Comparison of ENCODE assay signal across 1 cellular context in genomic region chr10:117148284-117148683, GRCh38.
TF ChIP-seq lines count a peak whose summit lies in the region.

No MANE protein-coding gene starts in this region.

TF ChIP-seq in HEK293, 187 proteins besides CTCF, POLR2A, EP300 and RAD21 (continued from another document and continues in another):
- no peak for TF ChIP-seq ZFP3 (tag by site-specific recombination; IDR thresholded peaks at IDR 0.05; ENCODE audit: low read depth)
- TF ChIP-seq ZNF248 (tag by site-specific recombination; IDR thresholded peaks at IDR 0.05): no peak
- TF ChIP-seq ZSCAN4 (tag by site-specific recombination; IDR thresholded peaks at IDR 0.05): peak; percentile 17; the same call in 1 of the 2 replicates
- no peak for TF ChIP-seq HOXA7 (CRISPR knock-in tag; IDR thresholded peaks at IDR 0.05; ENCODE audit: borderline replicate concordance)
- no peak for TF ChIP-seq AEBP2 (tag by site-specific recombination; IDR thresholded peaks at IDR 0.05; ENCODE audit: borderline replicate concordance)
- TF ChIP-seq ZNF530 (tag by site-specific recombination; IDR thresholded peaks at IDR 0.05; ENCODE audit: low read depth): no peak
- TF ChIP-seq ZEB2 (tag by site-specific recombination; IDR thresholded peaks at IDR 0.05): peak; percentile 79
- TF ChIP-seq ZNF560 (tag by site-specific recombination; IDR thresholded peaks at IDR 0.05; ENCODE audit: borderline replicate concordance): no peak
- 0 out of 2 replicates have a peak, but pooled peaks have one; percentile 35 for TF ChIP-seq ZNF10 (tag by site-specific recombination; IDR thresholded peaks at IDR 0.05)
- TF ChIP-seq ZNF707 (tag by site-specific recombination; IDR thresholded peaks at IDR 0.05): no peak
- TF ChIP-seq ZNF585B (tag by site-specific recombination; IDR thresholded peaks at IDR 0.05): no peak
- no peak for TF ChIP-seq ZNF426 (tag by site-specific recombination; IDR thresholded peaks at IDR 0.05)
- peak; percentile 85 for TF ChIP-seq ZNF24 (tag by site-specific recombination; IDR thresholded peaks at IDR 0.05)
- TF ChIP-seq, protein P1, sequence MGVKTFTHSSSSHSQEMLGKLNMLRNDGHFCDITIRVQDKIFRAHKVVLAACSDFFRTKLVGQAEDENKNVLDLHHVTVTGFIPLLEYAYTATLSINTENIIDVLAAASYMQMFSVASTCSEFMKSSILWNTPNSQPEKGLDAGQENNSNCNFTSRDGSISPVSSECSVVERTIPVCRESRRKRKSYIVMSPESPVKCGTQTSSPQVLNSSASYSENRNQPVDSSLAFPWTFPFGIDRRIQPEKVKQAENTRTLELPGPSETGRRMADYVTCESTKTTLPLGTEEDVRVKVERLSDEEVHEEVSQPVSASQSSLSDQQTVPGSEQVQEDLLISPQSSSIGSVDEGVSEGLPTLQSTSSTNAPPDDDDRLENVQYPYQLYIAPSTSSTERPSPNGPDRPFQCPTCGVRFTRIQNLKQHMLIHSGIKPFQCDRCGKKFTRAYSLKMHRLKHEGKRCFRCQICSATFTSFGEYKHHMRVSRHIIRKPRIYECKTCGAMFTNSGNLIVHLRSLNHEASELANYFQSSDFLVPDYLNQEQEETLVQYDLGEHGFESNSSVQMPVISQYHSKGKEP (tag by site-specific recombination; IDR thresholded peaks at IDR 0.05): peak; percentile 82
- TF ChIP-seq ZNF132 (tag by site-specific recombination; IDR thresholded peaks at IDR 0.05; ENCODE audit: borderline replicate concordance): 0 out of 2 replicates have a peak, but pooled peaks have one; percentile 18
- TF ChIP-seq ZNF654 (tag by site-specific recombination; IDR thresholded peaks at IDR 0.05; ENCODE audit: low read depth): peak; percentile 11; the same call in 1 of the 2 replicates
- no peak for TF ChIP-seq YY2 (tag by site-specific recombination; IDR thresholded peaks at IDR 0.05)
- peak; percentile 38; the same call in 1 of the 2 replicates for TF ChIP-seq ZBTB21 (tag by site-specific recombination; IDR thresholded peaks at IDR 0.05)
- TF ChIP-seq, protein P2, sequence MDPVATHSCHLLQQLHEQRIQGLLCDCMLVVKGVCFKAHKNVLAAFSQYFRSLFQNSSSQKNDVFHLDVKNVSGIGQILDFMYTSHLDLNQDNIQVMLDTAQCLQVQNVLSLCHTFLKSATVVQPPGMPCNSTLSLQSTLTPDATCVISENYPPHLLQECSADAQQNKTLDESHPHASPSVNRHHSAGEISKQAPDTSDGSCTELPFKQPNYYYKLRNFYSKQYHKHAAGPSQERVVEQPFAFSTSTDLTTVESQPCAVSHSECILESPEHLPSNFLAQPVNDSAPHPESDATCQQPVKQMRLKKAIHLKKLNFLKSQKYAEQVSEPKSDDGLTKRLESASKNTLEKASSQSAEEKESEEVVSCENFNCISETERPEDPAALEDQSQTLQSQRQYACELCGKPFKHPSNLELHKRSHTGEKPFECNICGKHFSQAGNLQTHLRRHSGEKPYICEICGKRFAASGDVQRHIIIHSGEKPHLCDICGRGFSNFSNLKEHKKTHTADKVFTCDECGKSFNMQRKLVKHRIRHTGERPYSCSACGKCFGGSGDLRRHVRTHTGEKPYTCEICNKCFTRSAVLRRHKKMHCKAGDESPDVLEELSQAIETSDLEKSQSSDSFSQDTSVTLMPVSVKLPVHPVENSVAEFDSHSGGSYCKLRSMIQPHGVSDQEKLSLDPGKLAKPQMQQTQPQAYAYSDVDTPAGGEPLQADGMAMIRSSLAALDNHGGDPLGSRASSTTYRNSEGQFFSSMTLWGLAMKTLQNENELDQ (tag by site-specific recombination; IDR thresholded peaks at IDR 0.05; ENCODE audit: low read depth): no peak
- TF ChIP-seq ZIC2 (tag by site-specific recombination; IDR thresholded peaks at IDR 0.05): no peak
- TF ChIP-seq GLIS1 (tag by site-specific recombination; IDR thresholded peaks at IDR 0.05): peak; percentile 32; the same call in 1 of the 2 replicates
- no peak for TF ChIP-seq ZNF239 (tag by site-specific recombination; IDR thresholded peaks at IDR 0.05)
- TF ChIP-seq ZSCAN23 (tag by site-specific recombination; IDR thresholded peaks at IDR 0.05): peak; percentile 64; the same call in 1 of the 2 replicates
- no peak for TF ChIP-seq ZNF354C (tag by site-specific recombination; IDR thresholded peaks at IDR 0.05; ENCODE audit: borderline replicate concordance, low read depth)
- peak; percentile 82 for TF ChIP-seq ZNF600 (tag by site-specific recombination; IDR thresholded peaks at IDR 0.05)
- no peak for TF ChIP-seq ZNF792 (tag by site-specific recombination; IDR thresholded peaks at IDR 0.05)
- TF ChIP-seq ZNF561 (tag by site-specific recombination; IDR thresholded peaks at IDR 0.05; ENCODE audit: borderline replicate concordance): 0 out of 2 replicates have a peak, but pooled peaks have one; percentile 70
- TF ChIP-seq ZNF623 (tag by site-specific recombination; IDR thresholded peaks at IDR 0.05): 0 out of 2 replicates have a peak, but pooled peaks have one; percentile 12
- no peak for TF ChIP-seq ZNF112 (tag by site-specific recombination; IDR thresholded peaks at IDR 0.05)
- no peak for TF ChIP-seq ZNF416 (tag by site-specific recombination; IDR thresholded peaks at IDR 0.05)
- peak; percentile 95 for TF ChIP-seq TSHZ1 (tag by site-specific recombination; IDR thresholded peaks at IDR 0.05; ENCODE audit: borderline replicate concordance)
- TF ChIP-seq ZNF837 (tag by site-specific recombination; IDR thresholded peaks at IDR 0.05): no peak
- peak; percentile 82 for TF ChIP-seq ZNF2 (tag by site-specific recombination; IDR thresholded peaks at IDR 0.05)
- peak; percentile 95 for TF ChIP-seq BCL11B (tag by site-specific recombination; IDR thresholded peaks at IDR 0.05; ENCODE audit: low read depth)
- TF ChIP-seq ZNF596 (tag by site-specific recombination; IDR thresholded peaks at IDR 0.05): peak; percentile 11; the same call in 1 of the 2 replicates
- no peak for TF ChIP-seq SP3 (tag by site-specific recombination; IDR thresholded peaks at IDR 0.05)
- TF ChIP-seq ZBTB8A (tag by site-specific recombination; IDR thresholded peaks at IDR 0.05): no peak; the same call in 1 of the 2 replicates
- no peak for TF ChIP-seq PBX3 (CRISPR knock-in tag; IDR thresholded peaks at IDR 0.05)
- TF ChIP-seq PRDM10 (tag by site-specific recombination; IDR thresholded peaks at IDR 0.05): peak; percentile 35; the same call in 1 of the 2 replicates
- 0 out of 2 replicates have a peak, but pooled peaks have one; percentile 22 for TF ChIP-seq YY1 (tag by site-specific recombination; IDR thresholded peaks at IDR 0.05)
- 0 out of 2 replicates have a peak, but pooled peaks have one; percentile 34 for TF ChIP-seq ZNF626 (tag by site-specific recombination; IDR thresholded peaks at IDR 0.05)
- TF ChIP-seq ZBTB1 (tag by site-specific recombination; IDR thresholded peaks at IDR 0.05): no peak
- TF ChIP-seq ZNF121 (tag by site-specific recombination; IDR thresholded peaks at IDR 0.05): no peak
- no peak for TF ChIP-seq MEIS1 (CRISPR knock-in tag; IDR thresholded peaks at IDR 0.05; ENCODE audit: borderline replicate concordance)
- TF ChIP-seq, protein P3, sequence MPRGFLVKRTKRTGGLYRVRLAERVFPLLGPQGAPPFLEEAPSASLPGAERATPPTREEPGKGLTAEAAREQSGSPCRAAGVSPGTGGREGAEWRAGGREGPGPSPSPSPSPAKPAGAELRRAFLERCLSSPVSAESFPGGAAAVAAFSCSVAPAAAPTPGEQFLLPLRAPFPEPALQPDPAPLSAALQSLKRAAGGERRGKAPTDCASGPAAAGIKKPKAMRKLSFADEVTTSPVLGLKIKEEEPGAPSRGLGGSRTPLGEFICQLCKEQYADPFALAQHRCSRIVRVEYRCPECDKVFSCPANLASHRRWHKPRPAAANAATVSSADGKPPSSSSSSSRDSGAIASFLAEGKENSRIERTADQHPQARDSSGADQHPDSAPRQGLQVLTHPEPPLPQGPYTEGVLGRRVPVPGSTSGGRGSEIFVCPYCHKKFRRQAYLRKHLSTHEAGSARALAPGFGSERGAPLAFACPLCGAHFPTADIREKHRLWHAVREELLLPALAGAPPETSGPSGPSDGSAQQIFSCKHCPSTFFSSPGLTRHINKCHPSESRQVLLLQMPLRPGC (tag by site-specific recombination; IDR thresholded peaks at IDR 0.05): peak; percentile 96
- TF ChIP-seq ZNF140 (tag by site-specific recombination; IDR thresholded peaks at IDR 0.05): no peak
- no peak for TF ChIP-seq ZNF146 (tag by site-specific recombination; IDR thresholded peaks at IDR 0.05)
- peak; percentile 73; the same call in 1 of the 2 replicates for TF ChIP-seq SCRT1 (tag by site-specific recombination; IDR thresholded peaks at IDR 0.05; ENCODE audit: borderline replicate concordance)
